8 cellular contexts compared by ENCODE assay signal in genomic region chr14:22767323-22767589, GRCh38. TPM values are rescaled to one million over a fixed set of nuclear protein-coding genes. Genes with fewer than 3 reads are reported as not detected.
A peak's percentile ranks its signal among the peaks of the same experiment; 100 is the strongest.
DNase-seq lines count a peak whose midpoint lies in the region; ATAC-seq and TF ChIP-seq lines count a peak whose summit lies in the region.

No MANE protein-coding gene starts in this region.

- H3K27ac Mint-ChIP-seq in activated T-helper 1 cell treated with anti-CD3 and anti-CD28 coated beads, Interleukin-12 subunit alpha, Interleukin-12 subunit beta, Interleukin-2, Interleukin-4 antibody, amounts not matched to agents 30 ng/mL and 10 ng/mL and 1 ng/mL, durations not matched to agents 14 hours and 24 hours and 36 hours, result peak overlapping the region; percentile 96

- TF ChIP-seq CTCF in cardiac muscle cell (IDR thresholded peaks at IDR 0.05; ENCODE audit: low read depth, low read length) (no peak), kidney epithelial cell (IDR thresholded peaks at IDR 0.05; ENCODE audit: insufficient read depth, low read length, poor library complexity, severe bottlenecking) (no peak), tibial nerve (IDR thresholded peaks at IDR 0.05) (no peak)

- no peaks in the 10 kb centered on the region for H3K27me3 ChIP-seq in cardiac muscle cell
- H3K27me3 ChIP-seq in kidney epithelial cell (ENCODE audit: control insufficient read depth, insufficient read depth, low read length), result no peaks in the 10 kb centered on the region
- no peaks in the 10 kb centered on the region for H3K27me3 ChIP-seq in tibial nerve

- intact Hi-C loops in left ventricle myocardium superior (cut with micrococcal nuclease), result no loop called here
- intact Hi-C loops in activated T-helper 1 cell treated with anti-CD3 and anti-CD28 coated beads, Interleukin-12 subunit alpha, Interleukin-12 subunit beta, Interleukin-2, Interleukin-4 antibody, amounts not matched to agents 30 ng/mL and 10 ng/mL and 1 ng/mL, durations not matched to agents 14 hours and 24 hours and 36 hours (cut with micrococcal nuclease), result loop anchor here (2.0 to 10.0 kb wide), 5 partner anchors 150 to 1256 kb away; partner anchors contain the start of genes ACIN1, C14orf119, METTL3 and PABPN1

- peaks cover 22% of the 10 kb centered on the region for H3K4me1 Mint-ChIP-seq in activated T-helper 1 cell treated with anti-CD3 and anti-CD28 coated beads, Interleukin-12 subunit alpha, Interleukin-12 subunit beta, Interleukin-2, Interleukin-4 antibody, amounts not matched to agents 30 ng/mL and 10 ng/mL and 1 ng/mL, durations not matched to agents 14 hours and 24 hours and 36 hours (ENCODE audit: low read depth)

- WGBS in tibial nerve, 2 donors, result 2% methylated on average over 6 of the region's 6 CpGs

- peaks cover 15% of the 10 kb centered on the region for H3K4me1 ChIP-seq in cardiac muscle cell (ENCODE audit: low read depth)
- H3K4me1 ChIP-seq in tibial nerve, result peaks cover 0 to 33% (median 16%) of the 10 kb centered on the region in 4 donors

- peaks cover 50% of the 10 kb centered on the region for H3K36me3 Mint-ChIP-seq in activated T-helper 1 cell treated with anti-CD3 and anti-CD28 coated beads, Interleukin-12 subunit alpha, Interleukin-12 subunit beta, Interleukin-2, Interleukin-4 antibody, amounts not matched to agents 30 ng/mL and 10 ng/mL and 1 ng/mL, durations not matched to agents 14 hours and 24 hours and 36 hours (ENCODE audit: low read depth)

- H3K27me3 Mint-ChIP-seq in activated T-helper 1 cell treated with anti-CD3 and anti-CD28 coated beads, Interleukin-12 subunit alpha, Interleukin-12 subunit beta, Interleukin-2, Interleukin-4 antibody, amounts not matched to agents 30 ng/mL and 10 ng/mL and 1 ng/mL, durations not matched to agents 14 hours and 24 hours and 36 hours (ENCODE audit: insufficient read depth), result no peaks in the 10 kb centered on the region

- DNase-seq in cardiac muscle cell (ENCODE audit: low read depth in 1 of 2, low spot score in 1 of 2), result no peak
- no peak for DNase-seq in left ventricle myocardium superior
- peak; percentile 4 for DNase-seq in activated T-helper 1 cell treated with anti-CD3 and anti-CD28 coated beads, Interleukin-12 subunit alpha, Interleukin-12 subunit beta, Interleukin-2, Interleukin-4 antibody, amounts not matched to agents 30 ng/mL and 10 ng/mL and 1 ng/mL, durations not matched to agents 14 hours and 24 hours and 36 hours (ENCODE audit: low spot score)
- no peak for DNase-seq in kidney epithelial cell (ENCODE audit: low read depth)
- DNase-seq in tibial nerve (ENCODE audit: low spot score in 2 of 2), result no peak
- no peak for DNase-seq in cerebellar nuclear complex (lab: John Stamatoyannopoulos, UW)
- no peak for DNase-seq in HUDEP-2 (lab: John Stamatoyannopoulos, UW; ENCODE audit: unreplicated experiment in 76 of 76)

- no peak for TF ChIP-seq EP300 in tibial nerve (IDR thresholded peaks at IDR 0.05)

- peaks cover 10% of the 10 kb centered on the region for H3K9me3 Mint-ChIP-seq in activated T-helper 1 cell treated with anti-CD3 and anti-CD28 coated beads, Interleukin-12 subunit alpha, Interleukin-12 subunit beta, Interleukin-2, Interleukin-4 antibody, amounts not matched to agents 30 ng/mL and 10 ng/mL and 1 ng/mL, durations not matched to agents 14 hours and 24 hours and 36 hours

- H3K36me3 ChIP-seq in cardiac muscle cell (peaks cover 34% of the 10 kb centered on the region), kidney epithelial cell (ENCODE audit: control insufficient read depth, insufficient read depth, low read length) (peaks cover 1% of the 10 kb centered on the region), tibial nerve (peaks cover 7 to 60% (median 25%) of the 10 kb centered on the region in 3 donors)

- TF ChIP-seq POLR2A in tibial nerve (IDR thresholded peaks at IDR 0.05), result no peak

- ATAC-seq in left ventricle myocardium superior (no peak), HG03432 (IDR thresholded peaks at IDR 0.05; ENCODE audit: unreplicated experiment) (no peak)

- H3K27ac ChIP-seq in cardiac muscle cell (no peak overlapping the region), tibial nerve (peak overlapping the region in 3 of 4 donors; percentile 85 to 92 (median 88))

- H3K4me3 ChIP-seq in cardiac muscle cell (peak overlapping the region; percentile 85), kidney epithelial cell (ENCODE audit: low read depth, low read length) (peak overlapping the region; percentile 80), tibial nerve (peak overlapping the region; percentile 66 to 92 (median 84))

- H3K4me3 Mint-ChIP-seq in activated T-helper 1 cell treated with anti-CD3 and anti-CD28 coated beads, Interleukin-12 subunit alpha, Interleukin-12 subunit beta, Interleukin-2, Interleukin-4 antibody, amounts not matched to agents 30 ng/mL and 10 ng/mL and 1 ng/mL, durations not matched to agents 14 hours and 24 hours and 36 hours, result peak overlapping the region; percentile 94

- no peaks in the 10 kb centered on the region for H3K9me3 ChIP-seq in cardiac muscle cell (ENCODE audit: low read depth)
- peaks cover 0 to 5% (median 0%) of the 10 kb centered on the region in 4 donors for H3K9me3 ChIP-seq in tibial nerve

RNA-seq across cellular contexts. Expression of gene OXA1L, which starts 0.8 kb away (rescaled TPM):
- total RNA-seq in cardiac muscle cell (137 and 160 TPM in 2 replicates), left ventricle myocardium superior (184 TPM), kidney epithelial cell (84.5 and 143 TPM in 2 replicates), tibial nerve (10 to 100 TPM; 65.5 to 79.6 (median 69.6) TPM)
- 53.4 and 71.5 TPM in 2 replicates for polyA plus RNA-seq in cardiac muscle cell
- 125 and 127 TPM in 2 replicates for total RNA-seq in activated T-helper 1 cell treated with anti-CD3 and anti-CD28 coated beads, Interleukin-12 subunit alpha, Interleukin-12 subunit beta, Interleukin-2, Interleukin-4 antibody, amounts not matched to agents 30 ng/mL and 10 ng/mL and 1 ng/mL, durations not matched to agents 14 hours and 24 hours and 36 hours

RNA-seq across cellular contexts. Expression of gene SLC7A7, which starts 48.0 kb away (rescaled TPM):
- 1.3 and 2.3 TPM in 2 replicates for total RNA-seq in cardiac muscle cell
- polyA plus RNA-seq in cardiac muscle cell, result 1.4 and 1.9 TPM in 2 replicates
- 4.7 TPM for total RNA-seq in left ventricle myocardium superior
- 0.61 TPM in 1 of 2 replicates, not detected in the other for total RNA-seq in activated T-helper 1 cell treated with anti-CD3 and anti-CD28 coated beads, Interleukin-12 subunit alpha, Interleukin-12 subunit beta, Interleukin-2, Interleukin-4 antibody, amounts not matched to agents 30 ng/mL and 10 ng/mL and 1 ng/mL, durations not matched to agents 14 hours and 24 hours and 36 hours
- total RNA-seq in kidney epithelial cell, result 6.8 and 10.0 TPM in 2 replicates
- total RNA-seq in tibial nerve, result 10 to 100 TPM in 3 of 4 donors, 1 to 10 TPM in 1; 8.4 to 39.8 (median 19.0) TPM
